7 cellular contexts compared by ENCODE assay signal in the genomic region with DNA sequence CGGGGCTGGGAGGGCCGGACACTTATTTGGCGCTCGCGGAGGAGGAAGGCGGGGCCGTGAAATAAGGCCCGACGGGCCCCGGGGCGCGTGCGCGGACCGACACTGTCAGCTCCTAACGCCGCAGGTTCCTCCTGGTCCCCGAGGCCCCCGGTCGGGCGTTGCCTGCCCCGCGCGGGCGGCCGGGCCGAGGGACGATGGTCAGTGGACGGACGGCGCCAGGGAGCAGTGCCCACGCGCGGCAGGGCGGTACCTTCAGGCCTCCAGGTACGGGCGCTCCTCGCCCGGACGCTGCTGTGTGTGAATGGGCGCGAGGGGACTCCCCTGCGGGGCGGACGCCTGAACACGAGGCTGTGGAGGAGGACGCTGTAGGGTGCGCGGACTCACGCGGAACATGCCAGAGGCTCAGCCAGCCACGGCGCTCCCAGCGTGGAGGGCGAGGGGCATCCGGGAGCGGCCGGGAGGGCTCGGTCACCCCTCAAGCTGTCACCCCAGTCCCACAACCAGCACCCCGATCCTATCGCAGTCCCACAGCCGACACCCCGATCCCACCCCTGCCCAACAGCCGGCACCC.
DNase-seq lines count a peak whose midpoint lies in the region; ATAC-seq and TF ChIP-seq lines count a peak whose summit lies in the region.

No MANE protein-coding gene starts in this region.

- H3K4me3 ChIP-seq in retinal pigment epithelial cell (ENCODE audit: low read length) = peak overlapping the region; percentile 78

- DNase-seq in NCI-H1694 treated with DMSO at 0.1 percent for 48 hours (lab: John Stamatoyannopoulos, UW) (peak; percentile 70), T1000 (lab: John Stamatoyannopoulos, UW) (peak; percentile 79), astrocyte of the hippocampus (ENCODE audit: low read depth, low spot score) (peak; percentile 98), hypothalamus (lab: John Stamatoyannopoulos, UW) (peak; percentile 53 to 93 (median 85)), retinal pigment epithelial cell (ENCODE audit: low read depth) (peak; percentile 56)

- TF ChIP-seq CTCF in retinal pigment epithelial cell (conservative IDR thresholded peaks at IDR 0.05; ENCODE audit: low read depth, low read length) = no peak

- peak; percentile 59 for ATAC-seq in GM18508 (IDR thresholded peaks at IDR 0.05; ENCODE audit: insufficient read depth, unreplicated experiment)
- ATAC-seq in HG02938 (IDR thresholded peaks at IDR 0.05; ENCODE audit: unreplicated experiment) = peak; percentile 68

Comparison
In these comparisons a context has a peak if more than half of its experiments do, and no peak if none do; other contexts are left out.
1. Peak in every context shown above with its lines: DNase-seq, ATAC-seq and H3K4me3 ChIP-seq.